ENCODE assay signal across 14 cellular contexts in the genomic region with DNA sequence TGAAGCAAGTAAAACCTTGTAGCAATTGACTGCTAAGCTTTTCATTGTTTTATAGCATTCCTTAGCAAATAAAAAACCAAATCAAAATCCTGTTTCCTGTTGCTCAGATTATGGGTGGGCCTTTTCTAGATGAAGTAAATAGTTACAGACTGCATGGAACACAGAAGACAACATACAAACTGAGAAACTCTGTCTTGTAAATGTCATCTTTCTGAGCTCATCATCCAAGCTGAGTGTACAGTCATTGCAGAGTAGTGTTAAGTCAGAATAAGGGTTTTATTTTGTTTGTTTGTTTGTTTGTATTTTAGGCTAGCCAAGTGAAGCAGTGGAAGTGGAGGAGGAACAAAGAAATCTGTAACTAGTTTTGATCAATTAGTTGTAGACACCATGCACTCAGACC.
"Had no signal": no experiment of that assay in that cellular context is flagged by ENCODE, and none has a peak within 500 bp of the region (broad histone marks: within the 10 kb centered on the region; RNA-seq: fewer than 3 reads in every experiment).

No MANE protein-coding gene starts in this region.

- H3K27me3 Mint-ChIP-seq: dendritic cell treated with granulocyte-macrophage colony-stimulating factor and Interleukin-4, amounts not matched to agents 40 ng/mL and 50 ng/mL, for 4 days had no signal

- H3K27ac Mint-ChIP-seq: brain; dendritic cell treated with granulocyte-macrophage colony-stimulating factor and Interleukin-4, amounts not matched to agents 40 ng/mL and 50 ng/mL, for 4 days; neural progenitor cell; T-helper 2 cell treated with Interferon-gamma antibody and Interleukin-4, amounts not matched to agents 5 μg/mL and 100 μg/mL, for 36 hours had no signal

- H3K9me3 ChIP-seq: gastrocnemius medialis, heart left ventricle, right lobe of liver, thoracic aorta, upper lobe of right lung had no signal

- H3K4me1 ChIP-seq: gastrocnemius medialis, right lobe of liver, upper lobe of right lung had no signal

- ATAC-seq: gastrocnemius medialis, heart left ventricle, right lobe of liver, upper lobe of right lung had no signal

- H3K4me3 ChIP-seq: gastrocnemius medialis, heart left ventricle, lung, neural progenitor cell, right lobe of liver, thoracic aorta, upper lobe of right lung had no signal

- H3K9ac ChIP-seq: neural progenitor cell had no signal

- H3K36me3 ChIP-seq: gastrocnemius medialis, heart left ventricle, neural progenitor cell, right lobe of liver, thoracic aorta, upper lobe of right lung had no signal

- H3K27me3 ChIP-seq: gastrocnemius medialis, heart left ventricle, neural progenitor cell, right lobe of liver, upper lobe of right lung had no signal

- DNase-seq: activated effector memory CD4-positive, alpha-beta T cell treated with anti-CD3 and anti-CD28 coated beads, Interleukin-2, amount 50 U/mL, for 16 hours; effector memory CD4-positive, alpha-beta T cell; gastrocnemius medialis; heart left ventricle; right lobe of liver; SW 1271; upper lobe of right lung had no signal

- H3K9me3 Mint-ChIP-seq: activated naive CD4-positive, alpha-beta T cell treated with anti-CD3 and anti-CD28 coated beads, Interleukin-2, amount 50 U/mL, for 72 hours; dendritic cell treated with granulocyte-macrophage colony-stimulating factor and Interleukin-4, amounts not matched to agents 40 ng/mL and 50 ng/mL, for 4 days; neural progenitor cell; T-helper 2 cell treated with Interferon-gamma antibody and Interleukin-4, amounts not matched to agents 5 μg/mL and 100 μg/mL, for 36 hours had no signal

- H3K36me3 Mint-ChIP-seq: brain, neural progenitor cell had no signal

- H3K4me3 Mint-ChIP-seq: brain; dendritic cell treated with granulocyte-macrophage colony-stimulating factor and Interleukin-4, amounts not matched to agents 40 ng/mL and 50 ng/mL, for 4 days; neural progenitor cell; T-helper 2 cell treated with Interferon-gamma antibody and Interleukin-4, amounts not matched to agents 5 μg/mL and 100 μg/mL, for 36 hours had no signal

- H3K27ac ChIP-seq: gastrocnemius medialis, heart left ventricle, neural progenitor cell, right lobe of liver, thoracic aorta, upper lobe of right lung had no signal
